In genomic region chr1:29711582-29712274, GRCh38 we compare ENCODE assay signal across 9 cellular contexts.
DNase-seq lines count a peak whose midpoint lies in the region; ATAC-seq and TF ChIP-seq lines count a peak whose summit lies in the region.
"Had no signal": no experiment of that assay in that cellular context is flagged by ENCODE, and none has a peak within 500 bp of the region (broad histone marks: within the 10 kb centered on the region; RNA-seq: fewer than 3 reads in every experiment).

No MANE protein-coding gene starts in this region.

- peaks cover 18% of the 10 kb centered on the region for H3K4me1 Mint-ChIP-seq in GM23338

- peaks cover 16% of the 10 kb centered on the region for H3K9me3 Mint-ChIP-seq in GM23338

- H3K27me3 Mint-ChIP-seq in GM23338 (ENCODE audit: insufficient read depth, low read depth, poor library complexity) = peaks cover 9% of the 10 kb centered on the region

- H3K27me3 ChIP-seq in upper lobe of right lung = peaks cover 8% of the 10 kb centered on the region
- H3K27me3 ChIP-seq in GM23338 (ENCODE audit: insufficient read depth) = no peaks in the 10 kb centered on the region

- peak; percentile 30 to 33 for DNase-seq in stimulated activated CD4-positive, alpha-beta T cell treated with anti-CD3 and anti-CD28 coated beads, Interleukin-15, amount 100 ng/mL, for 48 hours (ENCODE audit: low read depth in 2 of 2)
- DNase-seq in stimulated activated CD4-positive, alpha-beta T cell treated with anti-CD3 and anti-CD28 coated beads, Interleukin-12 subunit alpha, Interleukin-12 subunit beta, amount 100 ng/mL, for 4 hours = no peak
- DNase-seq in MV-4-11 (lab: John Stamatoyannopoulos, UW) (peak; percentile 96), epithelial cell of esophagus (ENCODE audit: low read depth) (peak; percentile 50), upper lobe of right lung (peak; percentile 31), cerebellum (ENCODE audit: low spot score) (no peak), GM23338 (ENCODE audit: low spot score) (no peak)
- DNase-seq in effector CD8-positive, alpha-beta T cell (lab: John Stamatoyannopoulos, UW) = no peak

- ATAC-seq in upper lobe of right lung (no peak), GM23338 (no peak)

- H3K79me2 ChIP-seq in GM23338 (replicated peaks; ENCODE audit: insufficient read depth) = no peaks in the 10 kb centered on the region

- H3K36me3 Mint-ChIP-seq in GM23338 (ENCODE audit: low read depth) = no peaks in the 10 kb centered on the region

- H3K9me2 ChIP-seq in GM23338 (ENCODE audit: insufficient read depth) = no peaks in the 10 kb centered on the region

- H3K4me1 ChIP-seq in upper lobe of right lung (no peaks in the 10 kb centered on the region), GM23338 (ENCODE audit: insufficient read depth) (no peaks in the 10 kb centered on the region)

- TF ChIP-seq CTCF in epithelial cell of esophagus (IDR thresholded peaks at IDR 0.05; ENCODE audit: insufficient read depth, low read depth, low read length, missing control alignments) (no peak), upper lobe of right lung (IDR thresholded peaks at IDR 0.05) (no peak), GM23338 (conservative IDR thresholded peaks at IDR 0.05; ENCODE audit: low read depth in 2 of 2) (no peak)

- no peak overlapping the region for H3K4me3 Mint-ChIP-seq in GM23338

- H3K4me3 ChIP-seq in epithelial cell of esophagus (ENCODE audit: low read length) = no peak overlapping the region
- H3K4me3 ChIP-seq in upper lobe of right lung = no peak overlapping the region
- H3K4me3 ChIP-seq in GM23338 = no peak overlapping the region

- H3F3A ChIP-seq in GM23338 (replicated peaks; ENCODE audit: low read depth) = no peaks in the 10 kb centered on the region

- no peak overlapping the region for H2AFZ ChIP-seq in GM23338

- no peak overlapping the region for H3K4me2 ChIP-seq in GM23338
- H3K4me2 ChIP-seq: KMS-11 had no signal

- no peaks in the 10 kb centered on the region for H3K9me3 ChIP-seq in upper lobe of right lung

- intact Hi-C loops in upper lobe of right lung (cut with DNase I) = no loop called here

- no peak overlapping the region for H3K27ac Mint-ChIP-seq in GM23338

- no peaks in the 10 kb centered on the region for H3K36me3 ChIP-seq in upper lobe of right lung
- no peaks in the 10 kb centered on the region for H3K36me3 ChIP-seq in GM23338 (ENCODE audit: insufficient read depth)

- H4K20me1 ChIP-seq in GM23338 (replicated peaks; ENCODE audit: insufficient read depth) = no peaks in the 10 kb centered on the region

- no peak overlapping the region for H3K27ac ChIP-seq in upper lobe of right lung
- H3K27ac ChIP-seq in GM23338 (ENCODE audit: low read depth) = no peak overlapping the region
- H3K27ac ChIP-seq: KMS-11 had no signal

TF ChIP-seq in GM23338, 12 proteins besides CTCF, POLR2A, EP300 and RAD21 (continues in another document):
- TF ChIP-seq JUNB (IDR thresholded peaks at IDR 0.05; ENCODE audit: unreplicated experiment) = no peak
- no peak for TF ChIP-seq STAT1 (IDR thresholded peaks at IDR 0.05; ENCODE audit: unreplicated experiment)
- no peak for TF ChIP-seq POLR2AphosphoS5 (IDR thresholded peaks at IDR 0.05; ENCODE audit: low read depth)
- no peak for TF ChIP-seq ZNF331 (CRISPR knock-in tag; IDR thresholded peaks at IDR 0.05; ENCODE audit: low read depth)
- TF ChIP-seq REST (IDR thresholded peaks at IDR 0.05; ENCODE audit: unreplicated experiment) = no peak
- TF ChIP-seq CREB1 (CRISPR knock-in tag; IDR thresholded peaks at IDR 0.05; ENCODE audit: low read depth) = no peak
- no peak for TF ChIP-seq EZH2 (IDR thresholded peaks at IDR 0.05; ENCODE audit: low read depth, unreplicated experiment)
- no peak for TF ChIP-seq EZH2phosphoT487 (IDR thresholded peaks at IDR 0.05; ENCODE audit: unreplicated experiment)
- TF ChIP-seq ZNF114 (CRISPR knock-in tag; IDR thresholded peaks at IDR 0.05) = no peak
- TF ChIP-seq ETS1 (IDR thresholded peaks at IDR 0.05) = no peak
- TF ChIP-seq NANOG (IDR thresholded peaks at IDR 0.05; ENCODE audit: borderline replicate concordance) = no peak

Comparison
In these comparisons a context has a peak if more than half of its experiments do, and no peak if none do; other contexts are left out.
1. DNase-seq: peak in stimulated activated CD4-positive, alpha-beta T cell treated with anti-CD3 and anti-CD28 coated beads, Interleukin-15, amount 100 ng/mL, for 48 hours (2 of 2), MV-4-11 (single experiment), epithelial cell of esophagus (single experiment) and upper lobe of right lung (single experiment); none in stimulated activated CD4-positive, alpha-beta T cell treated with anti-CD3 and anti-CD28 coated beads, Interleukin-12 subunit alpha, Interleukin-12 subunit beta, amount 100 ng/mL, for 4 hours (single experiment), effector CD8-positive, alpha-beta T cell (single experiment), cerebellum (single experiment) and GM23338 (single experiment).